Comparison of ENCODE assay signal across 1 cellular context in genomic region chr9:122218885-122219855, GRCh38.
TF ChIP-seq lines count a peak whose summit lies in the region.

No MANE protein-coding gene starts in this region.

TF ChIP-seq in SK-N-SH, 30 proteins besides CTCF, POLR2A, EP300 and RAD21 (continued from another document):
- no peak for TF ChIP-seq USF1 (IDR thresholded peaks at IDR 0.05; ENCODE audit: borderline replicate concordance, low read depth)
- no peak for TF ChIP-seq PBX3 (IDR thresholded peaks at IDR 0.05)
- no peak for TF ChIP-seq GABPA (IDR thresholded peaks at IDR 0.05; ENCODE audit: low read depth)
- TF ChIP-seq EZH2phosphoT487 (IDR thresholded peaks at IDR 0.05; ENCODE audit: borderline replicate concordance, low read depth), result peak; percentile 41; the same call in 1 of the 2 replicates
- TF ChIP-seq IRF3 (IDR thresholded peaks at IDR 0.05; ENCODE audit: low read depth, low read length), result no peak
